In the genomic region with DNA sequence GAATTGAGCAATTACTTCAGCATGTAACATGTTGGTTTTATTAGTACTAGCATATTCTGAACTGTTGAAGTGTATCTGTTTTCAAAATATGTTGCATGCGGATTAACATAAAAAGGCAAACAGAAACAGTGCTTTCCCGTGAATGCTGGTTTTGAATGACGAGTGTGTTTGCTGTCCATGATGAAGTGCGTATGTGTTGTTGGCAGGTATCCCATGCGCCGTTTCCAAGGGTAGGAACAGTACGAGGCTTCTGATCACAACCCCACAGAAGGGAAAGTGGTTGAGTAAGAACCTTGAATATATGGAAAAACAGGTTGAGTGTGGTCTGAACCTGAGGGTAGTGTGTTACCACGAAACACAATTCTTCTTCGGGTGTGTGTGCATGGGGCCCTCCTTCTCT, we compare ENCODE assay signal across 18 cellular contexts.
DNase-seq lines count a peak whose midpoint lies in the region; ATAC-seq, FAIRE-seq and TF ChIP-seq lines count a peak whose summit lies in the region.
"Had no signal": no experiment of that assay in that cellular context is flagged by ENCODE, and none has a peak within 500 bp of the region (broad histone marks: within the 10 kb centered on the region; RNA-seq: fewer than 3 reads in every experiment).

No MANE protein-coding gene starts in this region.

- no peak overlapping the region for H3K14ac ChIP-seq in H1 (ENCODE audit: insufficient read length)

- H2BK12ac ChIP-seq in H1 (ENCODE audit: low read depth, low read length), result no peak overlapping the region

- no peak overlapping the region for H4K8ac ChIP-seq in H1 (ENCODE audit: extremely low read depth, insufficient read depth, low read length)

- H4K91ac ChIP-seq in H1 (replicated peaks; ENCODE audit: insufficient read length, low read length), result no peak overlapping the region

- FAIRE-seq in H1 (lab: Jason Lieb, UNC), result no peak
- FAIRE-seq: GM12892 had no signal

- intact Hi-C loops in left lung (cut with DNase I), result no loop called here

- no peak overlapping the region for H3K4me3 Mint-ChIP-seq in stimulated activated memory B cell treated with anti-CD40 and anti-IgM and Interleukin-4, amounts not matched to agents 10 μg/mL and 1 μg/mL and 100 μg/mL, for 72 hours
- H3K4me3 Mint-ChIP-seq: CD14-positive monocyte; T-helper 1 cell treated with Interleukin-12 subunit alpha and Interleukin-12 subunit beta and Interleukin-4 antibody, amounts not matched to agents 30 μg/mL and 1 μg/mL, for 36 hours had no signal

- H2BK15ac ChIP-seq in H1 (ENCODE audit: low read length), result no peak overlapping the region

- CTCF ChIA-PET in H1 (lab: Charles Lee; ENCODE audit: partially characterized antibody), result interaction anchor here (1.6 kb wide), 1 partner anchor 34 kb away, joined by 4 read pairs; no protein-coding TSS in a partner anchor

- H3K9ac ChIP-seq in H1 (replicated peaks in 1 of 4; ENCODE audit: extremely low read depth in 1 of 4, low read depth in 3 of 4, low read length in 3 of 4), result no peak overlapping the region
- H3K9ac ChIP-seq: SK-N-SH had no signal

- H3K36me3 ChIP-seq in H1 (ENCODE audit: control insufficient read depth in 2 of 4, insufficient read depth in 4 of 4, low read length in 3 of 4) (no peaks in the 10 kb centered on the region), left lung (no peaks in the 10 kb centered on the region)

- no peak overlapping the region for H3K27ac Mint-ChIP-seq in stimulated activated memory B cell treated with anti-CD40 and anti-IgM and Interleukin-4, amounts not matched to agents 10 μg/mL and 1 μg/mL and 100 μg/mL, for 72 hours
- H3K27ac Mint-ChIP-seq: CD14-positive monocyte; T-helper 1 cell treated with Interleukin-12 subunit alpha and Interleukin-12 subunit beta and Interleukin-4 antibody, amounts not matched to agents 30 μg/mL and 1 μg/mL, for 36 hours had no signal

- no peak overlapping the region for H3K18ac ChIP-seq in H1 (ENCODE audit: extremely low read depth, low read length)

- H3K9me3 Mint-ChIP-seq in stimulated activated memory B cell treated with anti-CD40 and anti-IgM and Interleukin-4, amounts not matched to agents 10 μg/mL and 1 μg/mL and 100 μg/mL, for 72 hours, result no peaks in the 10 kb centered on the region
- H3K9me3 Mint-ChIP-seq: T-helper 1 cell treated with Interleukin-12 subunit alpha and Interleukin-12 subunit beta and Interleukin-4 antibody, amounts not matched to agents 30 μg/mL and 1 μg/mL, for 36 hours had no signal

- no peak overlapping the region for H4K5ac ChIP-seq in H1 (ENCODE audit: insufficient read length, low read depth, low read length)

- H3K4me1 Mint-ChIP-seq in stimulated activated memory B cell treated with anti-CD40 and anti-IgM and Interleukin-4, amounts not matched to agents 10 μg/mL and 1 μg/mL and 100 μg/mL, for 72 hours, result no peaks in the 10 kb centered on the region
- H3K4me1 Mint-ChIP-seq: CD14-positive monocyte had no signal

- WGBS in H1 (ENCODE audit: extremely low coverage in 1 of 2, insufficient coverage in 1 of 2, insufficient read length in 1 of 2, insufficient replicate concordance in 2 of 2, low coverage in 1 of 2, low lambda C conversion rate in 2 of 2, missing lambda C conversion rate in 1 of 2), 2 experiments, result 94% methylated on average over 8 of the region's 9 CpGs; no CpG with 5 or more reads in 1 of the 2 experiments

- 0 out of 2 replicates have a peak overlapping the region, but pooled peaks have one; percentile 58 for H2AFZ ChIP-seq in H1 (ENCODE audit: low read length)

- no peaks in the 10 kb centered on the region for H3K79me1 ChIP-seq in H1 (ENCODE audit: low read depth, low read length)

- H4K20me1 ChIP-seq in H1 (replicated peaks in 1 of 2; ENCODE audit: control insufficient read depth in 1 of 2, insufficient read depth in 2 of 2, low read length in 2 of 2), result no peaks in the 10 kb centered on the region

- H3K27me3 Mint-ChIP-seq in stimulated activated memory B cell treated with anti-CD40 and anti-IgM and Interleukin-4, amounts not matched to agents 10 μg/mL and 1 μg/mL and 100 μg/mL, for 72 hours, result no peaks in the 10 kb centered on the region

- no peak overlapping the region for H3K23ac ChIP-seq in H1 (ENCODE audit: insufficient read length)

- H3K4me3 ChIP-seq in H1 (ENCODE audit: extremely low read depth in 1 of 4, insufficient read depth in 2 of 4, low read depth in 3 of 4, low read length in 4 of 4), result no peak overlapping the region
- no peak overlapping the region for H3K4me3 ChIP-seq in left lung

- H3K27ac ChIP-seq in H1 (ENCODE audit: low read depth, low read length), result no peak overlapping the region
- H3K27ac ChIP-seq in left lung, result no peak overlapping the region

- TF ChIP-seq CTCF in AG09319 (IDR thresholded peaks at IDR 0.05; ENCODE audit: low read depth, low read length) (no peak), H1 (IDR thresholded peaks at IDR 0.05; ENCODE audit: control extremely low read depth in 1 of 3, insufficient read depth in 1 of 3, low read depth in 1 of 3, low read length in 3 of 3) (no peak), left lung (IDR thresholded peaks at IDR 0.05) (no peak)

- no peaks in the 10 kb centered on the region for H3K23me2 ChIP-seq in H1 (ENCODE audit: low read depth, low read length)

- H3K79me2 ChIP-seq in H1 (ENCODE audit: control insufficient read depth in 1 of 2, insufficient read depth in 2 of 2, low read length in 2 of 2), result no peaks in the 10 kb centered on the region

- TF ChIP-seq EP300 in H1 (IDR thresholded peaks at IDR 0.05; ENCODE audit: borderline replicate concordance in 1 of 2, low read depth in 2 of 2, low read length in 2 of 2), result no peak

- no peak overlapping the region for H3K4ac ChIP-seq in H1 (replicated peaks; ENCODE audit: insufficient read length, low read depth, low read length)

- H3K56ac ChIP-seq in H1 (replicated peaks; ENCODE audit: insufficient read length, low read depth, low read length), result no peak overlapping the region

- no peak overlapping the region for H2BK20ac ChIP-seq in H1 (ENCODE audit: low read length)

- ATAC-seq in left lung, result peak; percentile 72
- no peak for ATAC-seq in stimulated activated memory B cell treated with anti-CD40 and anti-IgM and Interleukin-4, amounts not matched to agents 10 μg/mL and 1 μg/mL and 100 μg/mL, for 72 hours
- ATAC-seq: PC-3 had no signal

- H3K9me3 ChIP-seq in H1 (ENCODE audit: insufficient read depth in 2 of 2, low read depth in 1 of 2, low read length in 1 of 2), result no peaks in the 10 kb centered on the region
- no peaks in the 10 kb centered on the region for H3K9me3 ChIP-seq in left lung
- H3K9me3 ChIP-seq: SK-N-SH had no signal

- H2BK5ac ChIP-seq in H1 (ENCODE audit: low read depth, low read length), result no peak overlapping the region

- H2AK5ac ChIP-seq in H1 (ENCODE audit: low read depth, low read length), result no peak overlapping the region

- H3K4me1 ChIP-seq in H1 (replicated peaks in 1 of 4; ENCODE audit: control insufficient read depth in 3 of 4, insufficient read depth in 4 of 4, low read length in 3 of 4) (peaks cover 0 to 7% (median 0%) of the 10 kb centered on the region in 4 experiments; a peak in 1 of 7 replicates), left lung (no peaks in the 10 kb centered on the region)

- TF ChIP-seq RAD21 in H1 (IDR thresholded peaks at IDR 0.05 in 1 of 2, conservative IDR thresholded peaks at IDR 0.05 in 1 of 2; ENCODE audit: low read depth in 2 of 2, low read length in 2 of 2), result no peak

- no peak overlapping the region for H3K4me2 ChIP-seq in H1 (ENCODE audit: insufficient read depth in 1 of 2, low read depth in 2 of 2, low read length in 2 of 2)
- H3K4me2 ChIP-seq: SK-N-SH had no signal

- no peak for TF ChIP-seq POLR2A in H1 (IDR thresholded peaks at IDR 0.05; ENCODE audit: control extremely low read depth in 1 of 2, low read depth in 2 of 2, low read length in 2 of 2)

- no peak overlapping the region for H2BK120ac ChIP-seq in H1 (replicated peaks; ENCODE audit: low read depth, low read length)

- no peaks in the 10 kb centered on the region for H3K36me3 Mint-ChIP-seq in stimulated activated memory B cell treated with anti-CD40 and anti-IgM and Interleukin-4, amounts not matched to agents 10 μg/mL and 1 μg/mL and 100 μg/mL, for 72 hours
- H3K36me3 Mint-ChIP-seq: CD14-positive monocyte had no signal

- DNase-seq in AG09319 (ENCODE audit: extremely low read depth, low read depth) (peak; percentile 54), DMS153 (lab: John Stamatoyannopoulos, UW) (peak; percentile 59), H1 (ENCODE audit: low read depth in 1 of 2, low spot score in 2 of 2) (no peak), left lung (no peak), NK-92 (lab: John Stamatoyannopoulos, UW; ENCODE audit: unreplicated experiment) (no peak), DMS 273 treated with DMSO at 0.1 percent for 48 hours (lab: John Stamatoyannopoulos, UW) (no peak)
- DNase-seq: COR-L47, DMS79 treated with DMSO at 0.1 percent for 48 hours, GDM1, KBM-7, NCI-H1694 treated with DMSO at 0.1 percent for 48 hours, NCI-H524, PC-3, SK-N-SH had no signal

- POLR2A ChIA-PET in H1 (lab: Charles Lee; ENCODE audit: partially characterized antibody), result no interaction called here

- H3K27me3 ChIP-seq in H1 (replicated peaks in 1 of 4; ENCODE audit: control insufficient read depth in 3 of 4, extremely low read depth in 1 of 4, insufficient read depth in 3 of 4, low read length in 3 of 4), result no peaks in the 10 kb centered on the region
- H3K27me3 ChIP-seq in left lung, result no peaks in the 10 kb centered on the region

TF ChIP-seq in H1, 55 proteins besides CTCF, POLR2A, EP300 and RAD21 (continues in another document):
- TF ChIP-seq, protein P1, sequence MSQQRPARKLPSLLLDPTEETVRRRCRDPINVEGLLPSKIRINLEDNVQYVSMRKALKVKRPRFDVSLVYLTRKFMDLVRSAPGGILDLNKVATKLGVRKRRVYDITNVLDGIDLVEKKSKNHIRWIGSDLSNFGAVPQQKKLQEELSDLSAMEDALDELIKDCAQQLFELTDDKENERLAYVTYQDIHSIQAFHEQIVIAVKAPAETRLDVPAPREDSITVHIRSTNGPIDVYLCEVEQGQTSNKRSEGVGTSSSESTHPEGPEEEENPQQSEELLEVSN (IDR thresholded peaks at IDR 0.05), result no peak
- TF ChIP-seq ASH2L (IDR thresholded peaks at IDR 0.05; ENCODE audit: low read length) (no peak), CTBP2 (IDR thresholded peaks at IDR 0.05; ENCODE audit: borderline replicate concordance, insufficient read depth, insufficient read length, low read length) (no peak), RBBP5 (IDR thresholded peaks at IDR 0.05; ENCODE audit: borderline replicate concordance, low read depth, low read length) (no peak), EGR1 (IDR thresholded peaks at IDR 0.05; ENCODE audit: borderline replicate concordance, low read depth, low read length) (no peak), GABPA (IDR thresholded peaks at IDR 0.05; ENCODE audit: borderline replicate concordance, insufficient read depth, low read length) (no peak), HDAC6 (IDR thresholded peaks at IDR 0.05; ENCODE audit: low read depth, low read length) (no peak), KDM1A (IDR thresholded peaks at IDR 0.05; ENCODE audit: borderline replicate concordance, low read length) (no peak), CHD1 (IDR thresholded peaks at IDR 0.05; ENCODE audit: low read depth, low read length) (no peak)
- TF ChIP-seq, protein P2, sequence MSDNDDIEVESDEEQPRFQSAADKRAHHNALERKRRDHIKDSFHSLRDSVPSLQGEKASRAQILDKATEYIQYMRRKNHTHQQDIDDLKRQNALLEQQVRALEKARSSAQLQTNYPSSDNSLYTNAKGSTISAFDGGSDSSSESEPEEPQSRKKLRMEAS (IDR thresholded peaks at IDR 0.05), result no peak

Comparison
In these comparisons a context has a peak if more than half of its experiments do, and no peak if none do; other contexts are left out.
1. DNase-seq: peak in AG09319 (single experiment) and DMS153 (single experiment); none in H1 (0 of 2), left lung (0 of 2), NK-92 (single experiment) and DMS 273 treated with DMSO at 0.1 percent for 48 hours (single experiment).